Comparison of ENCODE assay signal across 10 cellular contexts in the genomic region with DNA sequence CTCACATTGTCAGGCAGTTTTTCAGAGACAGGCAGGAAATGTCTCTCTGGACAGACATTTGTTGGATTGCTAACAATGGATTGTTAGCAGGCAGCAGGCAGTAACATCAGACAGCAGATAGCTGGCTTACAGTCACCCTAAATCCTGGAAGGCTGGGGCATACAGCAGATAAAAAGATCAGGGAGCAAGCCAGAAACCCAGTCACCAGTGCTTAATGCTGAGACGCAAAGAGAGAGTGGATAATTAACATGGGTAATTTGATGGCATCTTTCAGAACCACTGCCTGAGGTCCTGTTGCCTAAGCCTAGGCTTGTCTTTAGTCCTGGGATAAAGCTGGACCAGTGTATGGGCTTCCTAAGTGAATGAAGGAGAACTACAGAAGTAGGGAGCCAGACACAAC. TPM values are rescaled to one million over a fixed set of nuclear protein-coding genes. Genes with fewer than 3 reads are reported as not detected.
"Had no signal": no experiment of that assay in that cellular context is flagged by ENCODE, and none has a peak within 500 bp of the region (broad histone marks: within the 10 kb centered on the region; RNA-seq: fewer than 3 reads in every experiment).

No MANE protein-coding gene starts in this region.

- H3K27me3 Mint-ChIP-seq: IgD-negative memory B cell had no signal

- H3K4me3 ChIP-seq: GM23248, HAP-1 had no signal

- H3K4me1 ChIP-seq: HAP-1 had no signal

- H3K4me1 Mint-ChIP-seq: IgD-negative memory B cell had no signal

- H3K36me3 ChIP-seq: HAP-1 had no signal

- H3K4me3 Mint-ChIP-seq: HFFc6, IgD-negative memory B cell had no signal

- H3K27ac ChIP-seq: GM23248, HL-60 had no signal

- H3K9ac ChIP-seq: GM23248 had no signal

- H3K27ac Mint-ChIP-seq: HFFc6, IgD-negative memory B cell had no signal

- H3K9me3 ChIP-seq: HAP-1 had no signal

- DNase-seq: GM23248, GOT3, H7, HFFc6, KBM-7 had no signal

- H3K9me3 Mint-ChIP-seq: HFFc6 had no signal

- H2AFZ ChIP-seq: GM23248 had no signal

RNA-seq across cellular contexts. Expression of a gene that starts 22.4 kb away (rescaled TPM):
- total RNA-seq: HepG2, HFFc6, HT1080 had no signal
- polyA plus RNA-seq: HepG2, IgD-negative memory B cell had no signal
